In the genomic region with DNA sequence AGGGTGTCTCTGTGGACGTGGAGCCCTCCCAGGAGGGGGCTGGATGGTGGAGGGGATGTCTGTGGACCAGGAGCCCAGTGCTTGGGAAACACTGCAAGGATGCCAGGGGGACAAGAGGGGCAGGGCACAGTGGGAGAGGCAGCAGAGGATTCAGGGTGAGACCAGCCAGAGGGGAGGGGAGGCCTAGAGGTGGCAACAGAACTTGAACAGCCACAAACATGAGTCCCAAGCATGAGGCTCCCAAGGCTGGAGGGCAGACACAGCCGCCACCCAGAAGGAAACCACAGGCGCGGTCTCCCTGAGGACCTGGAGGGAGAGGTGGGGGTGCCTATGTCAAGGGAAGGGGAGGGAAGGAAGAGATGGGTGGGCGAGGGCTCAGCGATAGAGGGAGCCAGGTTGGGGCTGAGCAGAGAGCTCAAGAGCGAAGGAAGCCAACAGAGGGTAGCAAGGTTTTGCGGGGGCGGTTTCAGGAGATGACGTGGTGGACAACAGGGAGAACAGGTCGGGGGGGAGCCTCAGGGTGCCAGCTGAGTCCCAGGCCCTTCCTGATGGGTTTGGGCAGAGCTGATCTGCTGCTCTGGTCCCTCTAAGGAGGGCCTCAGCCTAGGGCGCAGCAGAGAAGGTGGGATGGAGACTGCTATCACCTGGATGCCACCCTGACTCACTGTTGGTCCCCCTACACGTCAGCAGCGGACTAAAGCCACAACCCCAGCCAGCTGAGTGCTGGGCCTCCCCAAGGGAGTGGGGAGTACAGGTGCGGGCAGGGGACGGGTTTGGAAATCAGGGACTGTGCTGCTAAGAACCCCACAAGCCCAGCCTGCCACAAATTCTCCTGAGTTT, we compare ENCODE assay signal across 9 cellular contexts. TPM values are rescaled to one million over a fixed set of nuclear protein-coding genes. Genes with fewer than 3 reads are reported as not detected.
DNase-seq lines count a peak whose midpoint lies in the region; ATAC-seq and TF ChIP-seq lines count a peak whose summit lies in the region.
"Had no signal": no experiment of that assay in that cellular context is flagged by ENCODE, and none has a peak within 500 bp of the region (broad histone marks: within the 10 kb centered on the region; RNA-seq: fewer than 3 reads in every experiment).

No MANE protein-coding gene starts in this region.

- no peaks in the 10 kb centered on the region for H4K20me1 ChIP-seq in PC-3 (ENCODE audit: low read length)

- peaks cover 19% of the 10 kb centered on the region; the same call in 1 of the 2 replicates for H3K36me3 ChIP-seq in PC-3 (ENCODE audit: low read depth, low read length)

- H3K4me1 Mint-ChIP-seq in CD14-positive monocyte (peaks cover 72% of the 10 kb centered on the region), immature natural killer cell (peaks cover 75 to 77% of the 10 kb centered on the region in 2 donors)

- H3K4me1 ChIP-seq in PC-3 (ENCODE audit: insufficient read depth, low read length): no peaks in the 10 kb centered on the region

- ATAC-seq in PC-3 (no peak; the same call in 1 of the 2 replicates), GM19035 (IDR thresholded peaks at IDR 0.05; ENCODE audit: unreplicated experiment) (no peak)

- H3K9me2 ChIP-seq in PC-3 (replicated peaks; ENCODE audit: low read length): no peaks in the 10 kb centered on the region

- POLR2A ChIA-PET in PC-3 (lab: Charles Lee; ENCODE audit: unreplicated experiment): no interaction called here

- H3K27ac ChIP-seq in PC-3 (ENCODE audit: low read length): no peak overlapping the region

- H3K27me3 ChIP-seq in PC-3 (ENCODE audit: low read length): no peaks in the 10 kb centered on the region

- H3K36me3 Mint-ChIP-seq in CD14-positive monocyte: peaks cover 27 to 34% of the 10 kb centered on the region in 2 donors
- H3K36me3 Mint-ChIP-seq in immature natural killer cell: peaks cover 4 to 22% (median 13%) of the 10 kb centered on the region in 3 donors

- peak overlapping the region; percentile 21 to 31 for H3K4me3 Mint-ChIP-seq in CD14-positive monocyte
- H3K4me3 Mint-ChIP-seq in immature natural killer cell: peak overlapping the region; percentile 33 to 70 (median 66)

- H3K4me3 ChIP-seq in PC-3 (ENCODE audit: low read length): no peak overlapping the region

- no peak overlapping the region for H2AFZ ChIP-seq in PC-3 (ENCODE audit: low read length)

- H3K9me3 Mint-ChIP-seq in CD14-positive monocyte (no peaks in the 10 kb centered on the region), immature natural killer cell (no peaks in the 10 kb centered on the region)

- no peak for TF ChIP-seq CTCF in CD14-positive monocyte (IDR thresholded peaks at IDR 0.05)
- TF ChIP-seq CTCF in PC-3 (conservative IDR thresholded peaks at IDR 0.05; ENCODE audit: low read depth, low read length): no peak

- no peak overlapping the region for H3K4me2 ChIP-seq in PC-3 (ENCODE audit: low read length)

- DNase-seq in CD14-positive monocyte (ENCODE audit: low spot score) (no peak), UCSD-AML1 (lab: John Stamatoyannopoulos, UW; ENCODE audit: unreplicated experiment) (peak; percentile 22), immature natural killer cell (no peak), hepatic stellate cell (ENCODE audit: low spot score) (no peak), SKM-1 (lab: John Stamatoyannopoulos, UW; ENCODE audit: unreplicated experiment) (no peak), PC-3 (no peak)
- DNase-seq: NCI-H774 had no signal

- no TSS peak for BruUV-seq in PC-3 (replicated peaks; lab: Mats Ljungman, UMichigan)

- no peak overlapping the region for H3K9ac ChIP-seq in PC-3 (ENCODE audit: low read length)

- no peaks in the 10 kb centered on the region for H3F3A ChIP-seq in PC-3 (ENCODE audit: low read length, unreplicated experiment)

- peak; percentile 37 for TF ChIP-seq POLR2A in GM19099 (IDR thresholded peaks at IDR 0.05; ENCODE audit: extremely low read depth, insufficient read length, low read depth)

- H3K79me2 ChIP-seq in PC-3 (ENCODE audit: low read length): no peaks in the 10 kb centered on the region

- CTCF ChIA-PET in PC-3 (lab: Charles Lee): no interaction called here

- no peaks in the 10 kb centered on the region for H3K9me3 ChIP-seq in PC-3 (ENCODE audit: low read length)

- peak overlapping the region; percentile 99 to 100 (median 99) for H3K27ac Mint-ChIP-seq in CD14-positive monocyte
- peak overlapping the region; percentile 85 to 99 (median 93) for H3K27ac Mint-ChIP-seq in immature natural killer cell

- H3K27me3 Mint-ChIP-seq in CD14-positive monocyte (ENCODE audit: low read depth in 3 of 3): peaks cover 0 to 5% (median 0%) of the 10 kb centered on the region in 3 donors
- H3K27me3 Mint-ChIP-seq in immature natural killer cell (ENCODE audit: low read depth in 3 of 3): peaks cover 4 to 15% (median 15%) of the 10 kb centered on the region in 3 donors

- intact Hi-C loops in CD14-positive monocyte (cut with micrococcal nuclease): no loop called here
- intact Hi-C loops in PC-3 (cut with micrococcal nuclease): no loop called here

RNA-seq across cellular contexts. Expression of a gene that starts 6.7 kb away (rescaled TPM):
- polyA plus RNA-seq in CD14-positive monocyte (100 to 1,000 TPM; 364 to 491 TPM), immature natural killer cell (1 to 10 TPM; 1.5 to 2.4 (median 2.0) TPM)
- 0.92 and 1.9 TPM in 2 replicates for total RNA-seq in PC-3 (2014; rRNA removed)

RNA-seq across cellular contexts. Expression of a gene that starts 8.7 kb away (rescaled TPM):
- 1 to 10 TPM; 1.7 to 2.2 TPM for polyA plus RNA-seq in CD14-positive monocyte
- polyA plus RNA-seq in immature natural killer cell: 10 to 100 TPM; 12.2 to 42.1 (median 12.2) TPM
- 71.6 and 74.1 TPM in 2 replicates for total RNA-seq in PC-3 (2014; rRNA removed)

RNA-seq across cellular contexts. Expression of a gene that starts 59.1 kb away (rescaled TPM):
- polyA plus RNA-seq in CD14-positive monocyte (1 to 10 TPM in 1 of 2 donors, under 1 TPM in 1; 0.58 to 1.2 TPM), immature natural killer cell (10 to 100 TPM in 1 of 3 donors, 1 to 10 TPM in 2; 6.8 to 11.1 (median 7.6) TPM)
- not detected in 2 replicates for total RNA-seq in PC-3 (2014; rRNA removed)

Comparison
In these comparisons a context has a peak if more than half of its experiments do, and no peak if none do; other contexts are left out.
1. RNA of a gene that starts 6.7 kb away (polyA plus RNA-seq): 364 to 491 TPM in CD14-positive monocyte; 1.5 to 2.4 TPM in immature natural killer cell; every median in the first group is over 100 times any median in the second.
2. RNA of a gene that starts 8.7 kb away (polyA plus RNA-seq): 12.2 to 42.1 TPM in immature natural killer cell; 1.7 to 2.2 TPM in CD14-positive monocyte; every median in the first group is over 4 times any median in the second.